ENCODE assay signal across 17 cellular contexts in the genomic region with DNA sequence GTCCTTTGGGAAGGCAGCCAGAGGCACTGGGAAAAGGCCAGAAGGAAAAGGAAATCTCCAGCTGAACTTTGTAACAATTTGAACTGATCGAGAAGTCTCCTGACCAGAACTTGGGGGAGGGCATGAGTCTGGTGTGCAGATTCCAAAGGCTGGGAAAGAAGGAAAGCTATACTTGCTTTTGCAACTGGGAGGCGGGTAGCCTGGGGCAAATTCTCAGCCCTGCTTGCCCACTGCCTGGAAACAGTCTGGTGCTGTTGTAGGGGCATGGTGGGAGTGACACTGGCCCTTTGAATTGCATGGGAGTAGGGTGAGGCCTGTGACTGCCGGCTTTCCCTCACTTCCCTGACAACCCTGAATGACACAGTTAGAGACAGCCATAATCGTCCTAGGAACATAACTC.
"Had no signal": no experiment of that assay in that cellular context is flagged by ENCODE, and none has a peak within 500 bp of the region (broad histone marks: within the 10 kb centered on the region; RNA-seq: fewer than 3 reads in every experiment).

No MANE protein-coding gene starts in this region.

- H3K27ac ChIP-seq: heart left ventricle, spleen, stomach, thyroid gland, upper lobe of left lung, uterus had no signal

- H3K4me3 ChIP-seq: heart left ventricle, spleen, stomach, thyroid gland, upper lobe of left lung, uterus had no signal

- DNase-seq: heart left ventricle; hippocampal formation; kidney glomerular epithelial cell; mesendoderm; naive B cell; occipital lobe; spleen; stimulated activated CD4-positive, alpha-beta T cell treated with anti-CD3 and anti-CD28 coated beads, Interleukin-15, amount 100 ng/mL, for 24 hours; stimulated activated CD4-positive, alpha-beta T cell treated with anti-CD3 and anti-CD28 coated beads, Interleukin-1b, Interleukin-23, amount 100 ng/mL, for 48 hours; stimulated activated CD4-positive, alpha-beta T cell treated with anti-CD3 and anti-CD28 coated beads, Interleukin-4, amount 100 ng/mL, for 4 hours; stimulated activated naive CD4-positive, alpha-beta T cell; stomach; substantia nigra; thyroid gland; upper lobe of left lung; uterus had no signal

- ATAC-seq: heart left ventricle, sciatic nerve had no signal

- H3K27me3 ChIP-seq: heart left ventricle, spleen, stomach, thyroid gland, upper lobe of left lung, uterus had no signal

- H3K36me3 ChIP-seq: heart left ventricle, spleen, stomach, thyroid gland, upper lobe of left lung, uterus had no signal

- H3K4me1 ChIP-seq: heart left ventricle, spleen, stomach, thyroid gland, upper lobe of left lung, uterus had no signal

- H3K9me3 ChIP-seq: thyroid gland, upper lobe of left lung, uterus had no signal
